8 cellular contexts compared by ENCODE assay signal in the genomic region with DNA sequence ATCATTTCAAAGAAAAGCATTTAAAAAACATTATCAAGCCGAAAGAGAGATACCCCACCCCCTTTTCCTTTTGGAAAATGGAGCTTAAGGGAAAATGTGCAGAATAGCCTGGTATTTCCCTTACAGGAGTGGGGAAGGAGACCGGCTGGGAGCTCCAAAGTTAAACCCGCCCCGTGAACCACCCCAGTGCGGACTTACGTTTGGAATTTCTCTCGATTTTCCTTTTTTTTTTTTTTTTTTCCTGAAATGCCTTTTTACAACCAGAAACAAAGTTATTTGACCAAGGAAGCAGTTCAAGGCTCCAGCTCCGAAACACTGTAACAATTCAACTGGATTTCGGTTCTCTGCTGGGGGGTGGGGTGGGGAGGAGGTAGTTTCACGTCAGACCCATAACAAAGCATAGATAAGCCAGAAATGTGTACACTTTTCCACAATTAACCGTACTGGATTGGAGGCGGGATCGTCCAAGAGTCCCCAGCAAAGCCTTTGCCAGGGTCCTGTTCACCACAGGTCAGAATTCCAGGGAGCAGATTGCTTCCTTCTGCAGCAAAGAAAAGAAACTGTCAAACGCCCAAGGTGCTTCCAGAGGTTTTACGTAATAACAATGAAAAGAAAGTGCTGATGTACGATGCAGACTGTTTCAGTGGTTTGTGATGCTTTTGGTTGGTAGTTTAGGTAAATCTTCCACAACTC. TPM values are rescaled to one million over a fixed set of nuclear protein-coding genes. Genes with fewer than 3 reads are reported as not detected.
DNase-seq lines count a peak whose midpoint lies in the region; ATAC-seq and TF ChIP-seq lines count a peak whose summit lies in the region.

No MANE protein-coding gene starts in this region.

- H3K36me3 ChIP-seq in suprapubic skin, result no peaks in the 10 kb centered on the region

- no peaks in the 10 kb centered on the region for H3K27me3 ChIP-seq in suprapubic skin

- peaks cover 84% of the 10 kb centered on the region for H3K27me3 Mint-ChIP-seq in activated naive CD4-positive, alpha-beta T cell treated with anti-CD3 and anti-CD28 coated beads, Interleukin-2, amount 10 ng/mL, durations not matched to agents 7 days and 5 days
- peaks cover 77% of the 10 kb centered on the region for H3K27me3 Mint-ChIP-seq in activated naive CD8-positive, alpha-beta T cell treated with anti-CD3 and anti-CD28 coated beads, Interleukin-2, amount 50 U/mL, for 24 hours
- peaks cover 48 to 65% (median 59%) of the 10 kb centered on the region in 3 donors for H3K27me3 Mint-ChIP-seq in immature natural killer cell (ENCODE audit: low read depth in 3 of 3)

- peak overlapping the region; percentile 87 for H3K4me3 ChIP-seq in suprapubic skin

- H3K36me3 Mint-ChIP-seq in activated naive CD4-positive, alpha-beta T cell treated with anti-CD3 and anti-CD28 coated beads, Interleukin-2, amount 10 ng/mL, durations not matched to agents 7 days and 5 days, result peaks cover 3% of the 10 kb centered on the region
- no peaks in the 10 kb centered on the region for H3K36me3 Mint-ChIP-seq in activated naive CD8-positive, alpha-beta T cell treated with anti-CD3 and anti-CD28 coated beads, Interleukin-2, amount 50 U/mL, for 24 hours (ENCODE audit: low read depth)
- H3K36me3 Mint-ChIP-seq in immature natural killer cell, result peaks cover 0 to 6% (median 0%) of the 10 kb centered on the region in 3 donors

- peak overlapping the region; percentile 79 for H3K4me3 Mint-ChIP-seq in activated naive CD4-positive, alpha-beta T cell treated with anti-CD3 and anti-CD28 coated beads, Interleukin-2, amount 10 ng/mL, durations not matched to agents 7 days and 5 days
- peak overlapping the region; percentile 81 for H3K4me3 Mint-ChIP-seq in activated naive CD8-positive, alpha-beta T cell treated with anti-CD3 and anti-CD28 coated beads, Interleukin-2, amount 50 U/mL, for 24 hours
- peak overlapping the region in 4 of 5 donors; percentile 17 to 87 (median 81) for H3K4me3 Mint-ChIP-seq in immature natural killer cell

- no peaks in the 10 kb centered on the region for H3K9me3 Mint-ChIP-seq in activated naive CD4-positive, alpha-beta T cell treated with anti-CD3 and anti-CD28 coated beads, Interleukin-2, amount 10 ng/mL, durations not matched to agents 7 days and 5 days
- H3K9me3 Mint-ChIP-seq in activated naive CD8-positive, alpha-beta T cell treated with anti-CD3 and anti-CD28 coated beads, Interleukin-2, amount 50 U/mL, for 24 hours, result no peaks in the 10 kb centered on the region
- H3K9me3 Mint-ChIP-seq in immature natural killer cell, result peaks cover 0 to 8% (median 0%) of the 10 kb centered on the region in 6 donors

- H3K27ac Mint-ChIP-seq in activated naive CD4-positive, alpha-beta T cell treated with anti-CD3 and anti-CD28 coated beads, Interleukin-2, amount 10 ng/mL, durations not matched to agents 7 days and 5 days, result no peak overlapping the region
- no peak overlapping the region for H3K27ac Mint-ChIP-seq in activated naive CD8-positive, alpha-beta T cell treated with anti-CD3 and anti-CD28 coated beads, Interleukin-2, amount 50 U/mL, for 24 hours
- H3K27ac Mint-ChIP-seq in immature natural killer cell, result peak overlapping the region in 2 of 6 donors; percentile 46 to 80

- no peak for ATAC-seq in activated naive CD8-positive, alpha-beta T cell treated with anti-CD3 and anti-CD28 coated beads, Interleukin-2, amount 50 U/mL, for 24 hours
- ATAC-seq in GM18858 (IDR thresholded peaks at IDR 0.05; ENCODE audit: unreplicated experiment), result no peak

- CTCF ChIA-PET in activated naive CD4-positive, alpha-beta T cell treated with anti-CD3 and anti-CD28 coated beads, Interleukin-2, amount 10 ng/mL, durations not matched to agents 7 days and 5 days (lab: Charles Lee), result interaction anchor here (3.5 kb wide), 1 partner anchor 21 kb away, joined by 25 read pairs; no protein-coding TSS in a partner anchor

- WGBS in suprapubic skin, result 8% methylated on average over 16 of the region's 16 CpGs

- peaks cover 47% of the 10 kb centered on the region for H3K4me1 Mint-ChIP-seq in activated naive CD4-positive, alpha-beta T cell treated with anti-CD3 and anti-CD28 coated beads, Interleukin-2, amount 10 ng/mL, durations not matched to agents 7 days and 5 days
- peaks cover 32% of the 10 kb centered on the region for H3K4me1 Mint-ChIP-seq in activated naive CD8-positive, alpha-beta T cell treated with anti-CD3 and anti-CD28 coated beads, Interleukin-2, amount 50 U/mL, for 24 hours
- H3K4me1 Mint-ChIP-seq in immature natural killer cell, result peaks cover 34 to 45% of the 10 kb centered on the region in 2 donors

- no peak for TF ChIP-seq EP300 in suprapubic skin (IDR thresholded peaks at IDR 0.05)

- no peak for DNase-seq in activated naive CD4-positive, alpha-beta T cell treated with anti-CD3 and anti-CD28 coated beads, Interleukin-2, amount 10 ng/mL, durations not matched to agents 7 days and 5 days
- no peak for DNase-seq in activated naive CD4-positive, alpha-beta T cell treated with Interleukin-2 at 50 U/mL for 16 hours
- no peak for DNase-seq in activated naive CD8-positive, alpha-beta T cell treated with anti-CD3 and anti-CD28 coated beads, Interleukin-2, amount 50 U/mL, for 24 hours
- no peak for DNase-seq in immature natural killer cell
- no peak for DNase-seq in suprapubic skin (ENCODE audit: low spot score in 2 of 2)
- DNase-seq in AG08396 (ENCODE audit: low spot score), result no peak
- DNase-seq in NCI-H1436 treated with DMSO at 0.1 percent for 48 hours (lab: John Stamatoyannopoulos, UW), result no peak

- peak overlapping the region; percentile 85 for H3K27ac ChIP-seq in suprapubic skin

- peaks cover 68% of the 10 kb centered on the region for H3K4me1 ChIP-seq in suprapubic skin

- TF ChIP-seq CTCF in suprapubic skin (IDR thresholded peaks at IDR 0.05), result no peak

- H3K9me3 ChIP-seq in suprapubic skin, result no peaks in the 10 kb centered on the region

- TF ChIP-seq POLR2A in suprapubic skin (IDR thresholded peaks at IDR 0.05), result no peak

RNA-seq across cellular contexts. Expression of a gene that starts 6.7 kb away (rescaled TPM):
- not detected for polyA plus RNA-seq in immature natural killer cell
- 1 to 10 TPM in 2 of 4 donors, under 1 TPM in 2; 0.53 to 3.0 (median 1.2) TPM for total RNA-seq in suprapubic skin

RNA-seq across cellular contexts. Expression of a gene that starts 15.3 kb away (rescaled TPM):
- 1 to 10 TPM in 2 of 3 donors, under 1 TPM in 1; 0.81 to 5.1 (median 4.8) TPM for polyA plus RNA-seq in immature natural killer cell
- 10 to 100 TPM; 58.0 to 97.8 (median 64.4) TPM for total RNA-seq in suprapubic skin
